In genomic region chr10:48478980-48479811, GRCh38 we compare ENCODE assay signal across 20 cellular contexts.
DNase-seq lines count a peak whose midpoint lies in the region; ATAC-seq and TF ChIP-seq lines count a peak whose summit lies in the region.
"Had no signal": no experiment of that assay in that cellular context is flagged by ENCODE, and none has a peak within 500 bp of the region (broad histone marks: within the 10 kb centered on the region; RNA-seq: fewer than 3 reads in every experiment).

No MANE protein-coding gene starts in this region.

- DNase-seq in KBM-7 (peak; percentile 66), NOMO-1 (lab: John Stamatoyannopoulos, UW; ENCODE audit: unreplicated experiment in 2 of 2) (peak; percentile 49 to 53), dermis blood vessel endothelial cell (peak; percentile 16), sigmoid colon (peak; percentile 49), globus pallidus (ENCODE audit: low spot score) (no peak)
- no peak for DNase-seq in activated CD4-positive, CD25-positive, alpha-beta regulatory T cell treated with anti-CD3 and anti-CD28 coated beads, Interleukin-2, amount 50 U/mL, for 72 hours
- DNase-seq: activated CD4-positive, CD25-positive, alpha-beta regulatory T cell; activated naive CD4-positive, alpha-beta T cell; gastrocnemius medialis; GF-D8; left lung; NCI-H1092; NCI-H2171 treated with DMSO at 0.1 percent for 48 hours; NCI-H82 had no signal

- no peak overlapping the region for H3K27ac ChIP-seq in sigmoid colon
- H3K27ac ChIP-seq: coronary artery, epithelial cell of prostate, gastrocnemius medialis, left lung, pancreas, skin epidermis, thoracic aorta had no signal

- in situ Hi-C loops in KBM-7 (cut with MboI; ENCODE audit: low pct_unique_long_range_greater_than_20kb, low sequenced_read_pairs): no loop called here

- no peak overlapping the region for H3K4me3 ChIP-seq in sigmoid colon
- H3K4me3 ChIP-seq: coronary artery, gastrocnemius medialis, left lung, pancreas, skin epidermis, thoracic aorta had no signal

- 84 to 85% methylated on average over 30 of the region's 30 CpGs for WGBS in sigmoid colon, 2 donors

- no peaks in the 10 kb centered on the region for H3K36me3 ChIP-seq in sigmoid colon
- H3K36me3 ChIP-seq: gastrocnemius medialis, left lung, pancreas, thoracic aorta had no signal

- intact Hi-C loops in sigmoid colon (cut with DNase I): no loop called here

- ATAC-seq in HG02763 (IDR thresholded peaks at IDR 0.05; ENCODE audit: unreplicated experiment): no peak
- ATAC-seq: gastrocnemius medialis, left lung, pancreas had no signal

- no peak for TF ChIP-seq POLR2A in sigmoid colon (IDR thresholded peaks at IDR 0.05)

- no peaks in the 10 kb centered on the region for H3K27me3 ChIP-seq in sigmoid colon
- H3K27me3 ChIP-seq: gastrocnemius medialis, pancreas had no signal

- no peaks in the 10 kb centered on the region for H3K9me3 ChIP-seq in sigmoid colon
- H3K9me3 ChIP-seq: gastrocnemius medialis, left lung, pancreas, thoracic aorta had no signal

- TF ChIP-seq EP300 in sigmoid colon (IDR thresholded peaks at IDR 0.05): no peak

- no peak for TF ChIP-seq CTCF in sigmoid colon (IDR thresholded peaks at IDR 0.05)

- H3K4me1 ChIP-seq in sigmoid colon: peaks cover 0 to 12% (median 0%) of the 10 kb centered on the region in 4 donors
- H3K4me1 ChIP-seq: gastrocnemius medialis, left lung, pancreas had no signal

Comparison
In these comparisons a context has a peak if more than half of its experiments do, and no peak if none do; other contexts are left out.
1. DNase-seq: peak in KBM-7 (single experiment), NOMO-1 (2 of 2), dermis blood vessel endothelial cell (single experiment) and sigmoid colon (single experiment); none in globus pallidus (single experiment) and activated CD4-positive, CD25-positive, alpha-beta regulatory T cell treated with anti-CD3 and anti-CD28 coated beads, Interleukin-2, amount 50 U/mL, for 72 hours (single experiment).